9 cellular contexts compared by ENCODE assay signal in genomic region chr9:129351642-129352151, GRCh38.
DNase-seq lines count a peak whose midpoint lies in the region; ATAC-seq and TF ChIP-seq lines count a peak whose summit lies in the region.
"Had no signal": no experiment of that assay in that cellular context is flagged by ENCODE, and none has a peak within 500 bp of the region (broad histone marks: within the 10 kb centered on the region; RNA-seq: fewer than 3 reads in every experiment).

No MANE protein-coding gene starts in this region.

- H3K4me3 ChIP-seq in WI38 (ENCODE audit: low read depth, low read length): peak overlapping the region; percentile 58
- H3K4me3 ChIP-seq in sigmoid colon: peak overlapping the region; percentile 26 to 56 (median 45)

- peaks cover 0 to 29% (median 27%) of the 10 kb centered on the region in 4 donors for H3K4me1 ChIP-seq in sigmoid colon

- peaks cover 11% of the 10 kb centered on the region for H3K36me3 Mint-ChIP-seq in HFFc6 (ENCODE audit: low read depth)
- H3K36me3 Mint-ChIP-seq in Calu3 (ENCODE audit: insufficient read depth, unreplicated experiment): no peaks in the 10 kb centered on the region

- BruUV-seq in Calu3 (replicated peaks; lab: Mats Ljungman, UMichigan): no TSS peak

- TF ChIP-seq CTCF in HFFc6 (IDR thresholded peaks at IDR 0.05): no peak
- no peak for TF ChIP-seq CTCF in WI38 (IDR thresholded peaks at IDR 0.05; ENCODE audit: low read depth, low read length)
- TF ChIP-seq CTCF in sigmoid colon (IDR thresholded peaks at IDR 0.05): no peak
- no peak for TF ChIP-seq CTCF in Calu3 (IDR thresholded peaks at IDR 0.05; ENCODE audit: unreplicated experiment)

- DNase-seq in HFFc6: no peak
- DNase-seq in left ventricle myocardium superior: peak; percentile 31
- DNase-seq in sigmoid colon: peak; percentile 78
- DNase-seq in superior temporal gyrus (ENCODE audit: extremely low spot score): no peak
- no peak for DNase-seq in Calu3
- DNase-seq: NCI-H1092 had no signal

- H3K27ac Mint-ChIP-seq in HFFc6 (peak overlapping the region; percentile 75), Calu3 (ENCODE audit: unreplicated experiment) (no peak overlapping the region)

- H3K36me3 ChIP-seq in sigmoid colon: no peaks in the 10 kb centered on the region

- H3K9me3 ChIP-seq in sigmoid colon: peaks cover 0 to 8% (median 3%) of the 10 kb centered on the region in 4 donors

- peak; percentile 13 for ATAC-seq in left ventricle myocardium superior
- no peak for ATAC-seq in GM21526 (IDR thresholded peaks at IDR 0.05; ENCODE audit: low FRiP score, unreplicated experiment)
- ATAC-seq in HG03159 (IDR thresholded peaks at IDR 0.05; ENCODE audit: unreplicated experiment): no peak

- TF ChIP-seq POLR2A in sigmoid colon (IDR thresholded peaks at IDR 0.05): no peak

- WGBS in sigmoid colon, 2 donors: 4 to 9% methylated on average over 21 of the region's 21 CpGs

- intact Hi-C loops in left ventricle myocardium superior (cut with micrococcal nuclease) (no loop called here), sigmoid colon (cut with DNase I) (no loop called here), Calu3 (cut with micrococcal nuclease; ENCODE audit: unreplicated experiment) (no loop called here)

- peak overlapping the region; percentile 43 to 71 (median 69) for H3K27ac ChIP-seq in sigmoid colon

- H3K4me1 Mint-ChIP-seq in HFFc6 (ENCODE audit: low read depth) (no peaks in the 10 kb centered on the region), Calu3 (ENCODE audit: low read depth, unreplicated experiment) (no peaks in the 10 kb centered on the region)

- CTCF ChIA-PET in Calu3 (lab: Charles Lee): no interaction called here

- H3K27me3 ChIP-seq in sigmoid colon: peaks cover 0 to 8% (median 0%) of the 10 kb centered on the region in 3 donors

- H3K9me3 Mint-ChIP-seq in HFFc6 (peaks cover 21% of the 10 kb centered on the region), Calu3 (ENCODE audit: low read depth, unreplicated experiment) (no peaks in the 10 kb centered on the region)

- peaks cover 14% of the 10 kb centered on the region for H3K27me3 Mint-ChIP-seq in HFFc6 (ENCODE audit: insufficient read depth)
- no peaks in the 10 kb centered on the region for H3K27me3 Mint-ChIP-seq in Calu3 (ENCODE audit: unreplicated experiment)

- TF ChIP-seq EP300 in sigmoid colon (IDR thresholded peaks at IDR 0.05): no peak

- H3K4me3 Mint-ChIP-seq in HFFc6: peak overlapping the region; percentile 85
- H3K4me3 Mint-ChIP-seq in Calu3 (ENCODE audit: low read depth, unreplicated experiment): no peak overlapping the region

Comparison
In these comparisons a context has a peak if more than half of its experiments do, and no peak if none do; other contexts are left out.
1. DNase-seq: peak in left ventricle myocardium superior (single experiment) and sigmoid colon (single experiment); none in HFFc6 (single experiment), superior temporal gyrus (single experiment) and Calu3 (single experiment).